ENCODE assay signal across 15 cellular contexts in the genomic region with DNA sequence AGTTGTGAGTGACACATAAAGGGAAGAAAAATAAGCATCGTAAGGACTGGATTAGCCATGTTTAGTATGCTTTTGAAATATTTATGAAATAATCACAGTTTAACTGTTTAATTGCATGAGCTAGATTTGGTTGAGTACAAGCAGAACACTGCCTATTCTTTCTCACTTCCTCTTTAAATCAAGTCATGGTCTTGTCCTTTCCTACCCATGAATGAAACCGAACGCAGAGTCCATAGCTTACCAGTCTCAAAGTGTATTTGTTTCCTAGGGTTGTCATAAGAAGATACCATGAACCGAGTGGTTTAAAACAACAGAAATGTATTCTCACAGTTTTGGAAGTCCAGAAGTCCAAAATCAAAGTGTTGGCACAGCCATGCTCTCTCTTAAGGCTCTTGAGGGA.
DNase-seq lines count a peak whose midpoint lies in the region; ATAC-seq and TF ChIP-seq lines count a peak whose summit lies in the region.
"Had no signal": no experiment of that assay in that cellular context is flagged by ENCODE, and none has a peak within 500 bp of the region (broad histone marks: within the 10 kb centered on the region; RNA-seq: fewer than 3 reads in every experiment).

No MANE protein-coding gene starts in this region.

- no peak for TF ChIP-seq CTCF in GM10266 (IDR thresholded peaks at IDR 0.05; ENCODE audit: control insufficient read depth, insufficient read depth, low read depth, missing control alignments)

- ATAC-seq in GM18861 (IDR thresholded peaks at IDR 0.05; ENCODE audit: unreplicated experiment): peak; percentile 87
- ATAC-seq in GM21447 (IDR thresholded peaks at IDR 0.05; ENCODE audit: unreplicated experiment): peak; percentile 61
- ATAC-seq in HG02970 (IDR thresholded peaks at IDR 0.05; ENCODE audit: low FRiP score, unreplicated experiment): peak; percentile 83
- peak; percentile 75 for ATAC-seq in HG03558 (IDR thresholded peaks at IDR 0.05; ENCODE audit: extremely low read depth, unreplicated experiment)
- ATAC-seq: activated naive CD8-positive, alpha-beta T cell treated with anti-CD3 and anti-CD28 coated beads, Interleukin-2, amount 50 U/mL, for 24 hours had no signal

- DNase-seq in NCI-H2171 treated with DMSO at 0.1 percent for 48 hours (lab: John Stamatoyannopoulos, UW): no peak
- DNase-seq in GM10266 (ENCODE audit: extremely low spot score): no peak
- no peak for DNase-seq in CD1c-positive myeloid dendritic cell (ENCODE audit: extremely low spot score)
- no peak for DNase-seq in ureter (ENCODE audit: low spot score)
- DNase-seq: activated CD8-positive, alpha-beta memory T cell treated with anti-CD3 and anti-CD28 coated beads, Interleukin-2, amount 50 U/mL, for 48 hours; activated naive CD8-positive, alpha-beta T cell treated with anti-CD3 and anti-CD28 coated beads, Interleukin-2, amount 50 U/mL, for 24 hours; cortex of kidney; NCI-H1417; NCI-H774; SJCRH30; small intestine had no signal
